Comparison of ENCODE assay signal across 8 cellular contexts in the genomic region with DNA sequence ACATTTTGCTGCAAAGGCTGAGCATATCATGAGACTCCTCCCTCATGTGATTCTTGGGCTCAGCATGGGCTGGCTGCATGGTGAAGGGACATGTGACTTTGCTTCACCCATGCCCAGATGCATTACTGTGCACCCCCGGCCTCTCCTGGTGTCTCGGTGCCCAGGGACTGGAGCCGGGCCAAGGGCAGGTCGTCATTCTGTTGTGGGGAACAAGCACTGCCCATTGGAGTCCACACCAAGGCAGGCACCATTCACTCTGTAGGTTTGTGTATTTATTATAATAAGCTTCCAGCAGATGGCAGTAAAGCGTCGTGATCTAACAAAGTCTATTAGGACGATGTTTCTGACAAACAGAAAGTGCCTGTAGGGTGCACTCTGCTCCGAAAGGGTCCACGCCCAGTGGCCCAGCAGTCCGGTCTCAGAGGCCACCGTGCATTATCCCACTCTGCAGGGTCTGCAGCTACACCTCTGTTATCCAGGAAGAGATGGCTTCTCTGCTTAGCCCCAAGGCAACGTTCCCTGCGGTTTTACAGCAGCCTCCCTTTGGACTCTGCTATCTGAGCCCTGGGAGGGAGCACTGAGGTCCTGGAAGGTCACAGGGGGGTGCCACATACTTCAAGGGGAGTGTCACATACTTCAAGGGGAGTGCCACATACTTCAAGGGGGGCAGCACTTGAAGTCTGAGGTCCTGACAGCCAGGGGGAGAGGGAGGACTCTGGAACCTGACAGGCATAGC.
DNase-seq lines count a peak whose midpoint lies in the region; ATAC-seq and TF ChIP-seq lines count a peak whose summit lies in the region.

No MANE protein-coding gene starts in this region.

- DNase-seq in GF-D8 (lab: John Stamatoyannopoulos, UW) (peak; percentile 19), KBM-7 (peak; percentile 88), OCI-M2 (lab: John Stamatoyannopoulos, UW; ENCODE audit: unreplicated experiment) (peak; percentile 11), foreskin fibroblast (peak; percentile 35 to 78), uterus (peak; percentile 22 to 23)
- peak; percentile 29 for DNase-seq in activated T-helper 2 cell treated with anti-CD3 and anti-CD28 coated beads, Interferon-gamma antibody, Interleukin-2, Interleukin-4, amounts not matched to agents 10 μg/mL and 5 μg/mL and 100 μg/mL, durations not matched to agents 14 hours and 24 hours and 36 hours (ENCODE audit: low spot score)

- peaks cover 3% of the 10 kb centered on the region for H3K27me3 Mint-ChIP-seq in activated T-helper 2 cell treated with anti-CD3 and anti-CD28 coated beads, Interferon-gamma antibody, Interleukin-2, Interleukin-4, amounts not matched to agents 10 μg/mL and 5 μg/mL and 100 μg/mL, durations not matched to agents 14 hours and 24 hours and 36 hours (ENCODE audit: low read depth)

- H3K27ac Mint-ChIP-seq in activated T-helper 2 cell treated with anti-CD3 and anti-CD28 coated beads, Interferon-gamma antibody, Interleukin-2, Interleukin-4, amounts not matched to agents 10 μg/mL and 5 μg/mL and 100 μg/mL, durations not matched to agents 14 hours and 24 hours and 36 hours: no peak overlapping the region

- H3K27me3 ChIP-seq in neutrophil: no peaks in the 10 kb centered on the region
- H3K27me3 ChIP-seq in uterus: no peaks in the 10 kb centered on the region

- H3K9me3 ChIP-seq in neutrophil: no peaks in the 10 kb centered on the region
- no peaks in the 10 kb centered on the region for H3K9me3 ChIP-seq in uterus

- no peaks in the 10 kb centered on the region for H3K9me3 Mint-ChIP-seq in activated T-helper 2 cell treated with anti-CD3 and anti-CD28 coated beads, Interferon-gamma antibody, Interleukin-2, Interleukin-4, amounts not matched to agents 10 μg/mL and 5 μg/mL and 100 μg/mL, durations not matched to agents 14 hours and 24 hours and 36 hours

- peak; percentile 54 for TF ChIP-seq CTCF in foreskin fibroblast (IDR thresholded peaks at IDR 0.05; ENCODE audit: low read depth, low read length)
- peak; percentile 32 for TF ChIP-seq CTCF in neutrophil (IDR thresholded peaks at IDR 0.05)
- peak; percentile 39 to 51 (median 44) for TF ChIP-seq CTCF in uterus (IDR thresholded peaks at IDR 0.05)

- peak overlapping the region; percentile 56 for H3K4me3 Mint-ChIP-seq in activated T-helper 2 cell treated with anti-CD3 and anti-CD28 coated beads, Interferon-gamma antibody, Interleukin-2, Interleukin-4, amounts not matched to agents 10 μg/mL and 5 μg/mL and 100 μg/mL, durations not matched to agents 14 hours and 24 hours and 36 hours (ENCODE audit: low read depth)

- ATAC-seq in GM21825 (IDR thresholded peaks at IDR 0.05; ENCODE audit: unreplicated experiment): peak; percentile 94

- TF ChIP-seq POLR2A in uterus (IDR thresholded peaks at IDR 0.05): no peak

- no peaks in the 10 kb centered on the region for H3K36me3 Mint-ChIP-seq in activated T-helper 2 cell treated with anti-CD3 and anti-CD28 coated beads, Interferon-gamma antibody, Interleukin-2, Interleukin-4, amounts not matched to agents 10 μg/mL and 5 μg/mL and 100 μg/mL, durations not matched to agents 14 hours and 24 hours and 36 hours (ENCODE audit: low read depth)

- H3K27ac ChIP-seq in neutrophil (no peak overlapping the region), uterus (no peak overlapping the region)

- intact Hi-C loops in activated T-helper 2 cell treated with anti-CD3 and anti-CD28 coated beads, Interferon-gamma antibody, Interleukin-2, Interleukin-4, amounts not matched to agents 10 μg/mL and 5 μg/mL and 100 μg/mL, durations not matched to agents 14 hours and 24 hours and 36 hours (cut with micrococcal nuclease): loop anchor here (10.0 kb wide), 1 partner anchor 170 kb away; no protein-coding TSS in a partner anchor
- intact Hi-C loops in uterus (cut with DNase I; ENCODE audit: low total_unique reads): no loop called here

- H3K4me1 Mint-ChIP-seq in activated T-helper 2 cell treated with anti-CD3 and anti-CD28 coated beads, Interferon-gamma antibody, Interleukin-2, Interleukin-4, amounts not matched to agents 10 μg/mL and 5 μg/mL and 100 μg/mL, durations not matched to agents 14 hours and 24 hours and 36 hours (ENCODE audit: low read depth): peaks cover 5% of the 10 kb centered on the region

- peak overlapping the region; percentile 32 to 57 for H3K4me3 ChIP-seq in foreskin fibroblast (ENCODE audit: low read depth in 1 of 2, low read length in 2 of 2)
- peak overlapping the region; percentile 40 to 41 for H3K4me3 ChIP-seq in neutrophil (ENCODE audit: low read depth in 1 of 2, low read length in 1 of 2)
- peak overlapping the region in 1 of 2 donors; percentile 34 for H3K4me3 ChIP-seq in uterus

- H3K4me1 ChIP-seq in neutrophil (ENCODE audit: control insufficient read depth in 1 of 2, insufficient read depth in 1 of 2, low read depth in 1 of 2, low read length in 1 of 2): peaks cover 0 to 7% of the 10 kb centered on the region in 2 experiments
- no peaks in the 10 kb centered on the region for H3K4me1 ChIP-seq in uterus

- in situ Hi-C loops in KBM-7 (cut with MboI; ENCODE audit: low pct_unique_long_range_greater_than_20kb, low sequenced_read_pairs): loop anchor here (25.0 kb wide), 1 partner anchor 312 kb away; no protein-coding TSS in a partner anchor

- H3K36me3 ChIP-seq in neutrophil (no peaks in the 10 kb centered on the region), uterus (no peaks in the 10 kb centered on the region)

Comparison
In these comparisons a context has a peak if more than half of its experiments do, and no peak if none do; other contexts are left out.
1. DNase-seq: peak in every context shown above with its lines; median percentile 88 in KBM-7; 56 in foreskin fibroblast; 29 in activated T-helper 2 cell treated with anti-CD3 and anti-CD28 coated beads, Interferon-gamma antibody, Interleukin-2, Interleukin-4, amounts not matched to agents 10 μg/mL and 5 μg/mL and 100 μg/mL, durations not matched to agents 14 hours and 24 hours and 36 hours; 22 in uterus; 19 in GF-D8; 11 in OCI-M2.